ENCODE assay signal across 9 cellular contexts in genomic region chr21:37030864-37031263, GRCh38. TPM values are rescaled to one million over a fixed set of nuclear protein-coding genes. Genes with fewer than 3 reads are reported as not detected.
"Had no signal": no experiment of that assay in that cellular context is flagged by ENCODE, and none has a peak within 500 bp of the region (broad histone marks: within the 10 kb centered on the region; RNA-seq: fewer than 3 reads in every experiment).

No MANE protein-coding gene starts in this region.

- H3K4me3 ChIP-seq: GM12878 had no signal

- DNase-seq: GDM1, GF-D8 had no signal

- ATAC-seq: GM12878 had no signal

- FAIRE-seq: G401.6, GM12878, GM12891, GM12892, GM18507, GM19239 had no signal

RNA-seq across cellular contexts. Expression of gene RIPPLY3, which starts 24.4 kb away (rescaled TPM):
- total RNA-seq: G401, GM12878 had no signal
- polyA plus RNA-seq: GM12878 had no signal
